2 cellular contexts compared by ENCODE assay signal in genomic region chr1:150842964-150843363, GRCh38.
TF ChIP-seq lines count a peak whose summit lies in the region.

No MANE protein-coding gene starts in this region.

TF ChIP-seq in HepG2, 621 proteins besides CTCF, POLR2A, EP300 and RAD21:
- no peak for TF ChIP-seq ZNF275 (CRISPR knock-in tag; IDR thresholded peaks at IDR 0.05; ENCODE audit: borderline replicate concordance)
- TF ChIP-seq ISL2 (CRISPR knock-in tag; IDR thresholded peaks at IDR 0.05): no peak
- no peak for TF ChIP-seq POGK (CRISPR knock-in tag; conservative IDR thresholded peaks at IDR 0.05)

TF ChIP-seq in GM23338, 12 proteins besides CTCF, POLR2A, EP300 and RAD21:
- TF ChIP-seq NANOG (IDR thresholded peaks at IDR 0.05; ENCODE audit: borderline replicate concordance): no peak
- no peak for TF ChIP-seq EZH2phosphoT487 (IDR thresholded peaks at IDR 0.05; ENCODE audit: unreplicated experiment)
- no peak for TF ChIP-seq JUNB (IDR thresholded peaks at IDR 0.05; ENCODE audit: unreplicated experiment)
- TF ChIP-seq, protein P1, sequence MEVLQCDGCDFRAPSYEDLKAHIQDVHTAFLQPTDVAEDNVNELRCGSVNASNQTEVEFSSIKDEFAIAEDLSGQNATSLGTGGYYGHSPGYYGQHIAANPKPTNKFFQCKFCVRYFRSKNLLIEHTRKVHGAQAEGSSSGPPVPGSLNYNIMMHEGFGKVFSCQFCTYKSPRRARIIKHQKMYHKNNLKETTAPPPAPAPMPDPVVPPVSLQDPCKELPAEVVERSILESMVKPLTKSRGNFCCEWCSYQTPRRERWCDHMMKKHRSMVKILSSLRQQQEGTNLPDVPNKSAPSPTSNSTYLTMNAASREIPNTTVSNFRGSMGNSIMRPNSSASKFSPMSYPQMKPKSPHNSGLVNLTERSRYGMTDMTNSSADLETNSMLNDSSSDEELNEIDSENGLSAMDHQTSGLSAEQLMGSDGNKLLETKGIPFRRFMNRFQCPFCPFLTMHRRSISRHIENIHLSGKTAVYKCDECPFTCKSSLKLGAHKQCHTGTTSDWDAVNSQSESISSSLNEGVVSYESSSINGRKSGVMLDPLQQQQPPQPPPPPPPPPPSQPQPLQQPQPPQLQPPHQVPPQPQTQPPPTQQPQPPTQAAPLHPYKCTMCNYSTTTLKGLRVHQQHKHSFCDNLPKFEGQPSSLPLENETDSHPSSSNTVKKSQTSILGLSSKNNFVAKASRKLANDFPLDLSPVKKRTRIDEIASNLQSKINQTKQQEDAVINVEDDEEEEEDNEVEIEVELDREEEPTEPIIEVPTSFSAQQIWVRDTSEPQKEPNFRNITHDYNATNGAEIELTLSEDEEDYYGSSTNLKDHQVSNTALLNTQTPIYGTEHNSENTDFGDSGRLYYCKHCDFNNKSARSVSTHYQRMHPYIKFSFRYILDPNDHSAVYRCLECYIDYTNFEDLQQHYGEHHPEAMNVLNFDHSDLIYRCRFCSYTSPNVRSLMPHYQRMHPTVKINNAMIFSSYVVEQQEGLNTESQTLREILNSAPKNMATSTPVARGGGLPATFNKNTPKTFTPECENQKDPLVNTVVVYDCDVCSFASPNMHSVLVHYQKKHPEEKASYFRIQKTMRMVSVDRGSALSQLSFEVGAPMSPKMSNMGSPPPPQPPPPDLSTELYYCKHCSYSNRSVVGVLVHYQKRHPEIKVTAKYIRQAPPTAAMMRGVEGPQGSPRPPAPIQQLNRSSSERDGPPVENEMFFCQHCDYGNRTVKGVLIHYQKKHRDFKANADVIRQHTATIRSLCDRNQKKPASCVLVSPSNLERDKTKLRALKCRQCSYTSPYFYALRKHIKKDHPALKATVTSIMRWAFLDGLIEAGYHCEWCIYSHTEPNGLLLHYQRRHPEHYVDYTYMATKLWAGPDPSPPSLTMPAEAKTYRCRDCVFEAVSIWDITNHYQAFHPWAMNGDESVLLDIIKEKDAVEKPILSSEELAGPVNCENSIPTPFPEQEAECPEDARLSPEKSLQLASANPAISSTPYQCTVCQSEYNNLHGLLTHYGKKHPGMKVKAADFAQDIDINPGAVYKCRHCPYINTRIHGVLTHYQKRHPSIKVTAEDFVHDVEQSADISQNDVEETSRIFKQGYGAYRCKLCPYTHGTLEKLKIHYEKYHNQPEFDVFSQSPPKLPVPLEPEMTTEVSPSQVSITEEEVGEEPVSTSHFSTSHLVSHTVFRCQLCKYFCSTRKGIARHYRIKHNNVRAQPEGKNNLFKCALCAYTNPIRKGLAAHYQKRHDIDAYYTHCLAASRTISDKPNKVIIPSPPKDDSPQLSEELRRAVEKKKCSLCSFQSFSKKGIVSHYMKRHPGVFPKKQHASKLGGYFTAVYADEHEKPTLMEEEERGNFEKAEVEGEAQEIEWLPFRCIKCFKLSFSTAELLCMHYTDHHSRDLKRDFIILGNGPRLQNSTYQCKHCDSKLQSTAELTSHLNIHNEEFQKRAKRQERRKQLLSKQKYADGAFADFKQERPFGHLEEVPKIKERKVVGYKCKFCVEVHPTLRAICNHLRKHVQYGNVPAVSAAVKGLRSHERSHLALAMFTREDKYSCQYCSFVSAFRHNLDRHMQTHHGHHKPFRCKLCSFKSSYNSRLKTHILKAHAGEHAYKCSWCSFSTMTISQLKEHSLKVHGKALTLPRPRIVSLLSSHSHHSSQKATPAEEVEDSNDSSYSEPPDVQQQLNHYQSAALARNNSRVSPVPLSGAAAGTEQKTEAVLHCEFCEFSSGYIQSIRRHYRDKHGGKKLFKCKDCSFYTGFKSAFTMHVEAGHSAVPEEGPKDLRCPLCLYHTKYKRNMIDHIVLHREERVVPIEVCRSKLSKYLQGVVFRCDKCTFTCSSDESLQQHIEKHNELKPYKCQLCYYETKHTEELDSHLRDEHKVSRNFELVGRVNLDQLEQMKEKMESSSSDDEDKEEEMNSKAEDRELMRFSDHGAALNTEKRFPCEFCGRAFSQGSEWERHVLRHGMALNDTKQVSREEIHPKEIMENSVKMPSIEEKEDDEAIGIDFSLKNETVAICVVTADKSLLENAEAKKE (CRISPR knock-in tag; IDR thresholded peaks at IDR 0.05): no peak
- TF ChIP-seq ZNF114 (CRISPR knock-in tag; IDR thresholded peaks at IDR 0.05): no peak
- no peak for TF ChIP-seq ZNF331 (CRISPR knock-in tag; IDR thresholded peaks at IDR 0.05; ENCODE audit: low read depth)
- TF ChIP-seq, protein P2, sequence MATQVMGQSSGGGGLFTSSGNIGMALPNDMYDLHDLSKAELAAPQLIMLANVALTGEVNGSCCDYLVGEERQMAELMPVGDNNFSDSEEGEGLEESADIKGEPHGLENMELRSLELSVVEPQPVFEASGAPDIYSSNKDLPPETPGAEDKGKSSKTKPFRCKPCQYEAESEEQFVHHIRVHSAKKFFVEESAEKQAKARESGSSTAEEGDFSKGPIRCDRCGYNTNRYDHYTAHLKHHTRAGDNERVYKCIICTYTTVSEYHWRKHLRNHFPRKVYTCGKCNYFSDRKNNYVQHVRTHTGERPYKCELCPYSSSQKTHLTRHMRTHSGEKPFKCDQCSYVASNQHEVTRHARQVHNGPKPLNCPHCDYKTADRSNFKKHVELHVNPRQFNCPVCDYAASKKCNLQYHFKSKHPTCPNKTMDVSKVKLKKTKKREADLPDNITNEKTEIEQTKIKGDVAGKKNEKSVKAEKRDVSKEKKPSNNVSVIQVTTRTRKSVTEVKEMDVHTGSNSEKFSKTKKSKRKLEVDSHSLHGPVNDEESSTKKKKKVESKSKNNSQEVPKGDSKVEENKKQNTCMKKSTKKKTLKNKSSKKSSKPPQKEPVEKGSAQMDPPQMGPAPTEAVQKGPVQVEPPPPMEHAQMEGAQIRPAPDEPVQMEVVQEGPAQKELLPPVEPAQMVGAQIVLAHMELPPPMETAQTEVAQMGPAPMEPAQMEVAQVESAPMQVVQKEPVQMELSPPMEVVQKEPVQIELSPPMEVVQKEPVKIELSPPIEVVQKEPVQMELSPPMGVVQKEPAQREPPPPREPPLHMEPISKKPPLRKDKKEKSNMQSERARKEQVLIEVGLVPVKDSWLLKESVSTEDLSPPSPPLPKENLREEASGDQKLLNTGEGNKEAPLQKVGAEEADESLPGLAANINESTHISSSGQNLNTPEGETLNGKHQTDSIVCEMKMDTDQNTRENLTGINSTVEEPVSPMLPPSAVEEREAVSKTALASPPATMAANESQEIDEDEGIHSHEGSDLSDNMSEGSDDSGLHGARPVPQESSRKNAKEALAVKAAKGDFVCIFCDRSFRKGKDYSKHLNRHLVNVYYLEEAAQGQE (IDR thresholded peaks at IDR 0.05; ENCODE audit: unreplicated experiment): no peak
- no peak for TF ChIP-seq STAT1 (IDR thresholded peaks at IDR 0.05; ENCODE audit: unreplicated experiment)
- TF ChIP-seq, protein P3, sequence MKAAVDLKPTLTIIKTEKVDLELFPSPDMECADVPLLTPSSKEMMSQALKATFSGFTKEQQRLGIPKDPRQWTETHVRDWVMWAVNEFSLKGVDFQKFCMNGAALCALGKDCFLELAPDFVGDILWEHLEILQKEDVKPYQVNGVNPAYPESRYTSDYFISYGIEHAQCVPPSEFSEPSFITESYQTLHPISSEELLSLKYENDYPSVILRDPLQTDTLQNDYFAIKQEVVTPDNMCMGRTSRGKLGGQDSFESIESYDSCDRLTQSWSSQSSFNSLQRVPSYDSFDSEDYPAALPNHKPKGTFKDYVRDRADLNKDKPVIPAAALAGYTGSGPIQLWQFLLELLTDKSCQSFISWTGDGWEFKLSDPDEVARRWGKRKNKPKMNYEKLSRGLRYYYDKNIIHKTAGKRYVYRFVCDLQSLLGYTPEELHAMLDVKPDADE (IDR thresholded peaks at IDR 0.05): no peak
- no peak for TF ChIP-seq POLR2AphosphoS5 (IDR thresholded peaks at IDR 0.05; ENCODE audit: low read depth)
- TF ChIP-seq CREB1 (CRISPR knock-in tag; IDR thresholded peaks at IDR 0.05; ENCODE audit: low read depth): no peak
- TF ChIP-seq EZH2 (IDR thresholded peaks at IDR 0.05; ENCODE audit: low read depth, unreplicated experiment): no peak
